9 cellular contexts compared by ENCODE assay signal in the genomic region with DNA sequence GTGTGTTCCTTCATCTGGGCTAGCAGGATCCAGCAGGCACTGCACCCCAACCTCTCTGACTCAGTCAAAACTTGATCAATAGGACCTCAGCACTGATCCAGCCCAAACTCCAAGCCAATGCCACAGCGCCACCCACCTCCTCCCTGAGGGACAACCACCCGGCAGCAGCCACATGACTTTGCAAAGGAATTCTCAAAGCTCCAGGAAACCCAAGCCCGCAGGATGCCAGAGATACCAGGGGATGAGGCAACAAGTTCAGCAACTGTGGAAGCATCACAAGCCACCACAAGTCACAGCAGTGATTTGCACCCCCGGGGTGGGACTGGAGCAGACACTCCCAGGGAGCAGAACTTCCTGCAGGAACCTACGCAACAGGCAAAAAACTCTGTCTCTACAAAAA. TPM values are rescaled to one million over a fixed set of nuclear protein-coding genes. Genes with fewer than 3 reads are reported as not detected.
DNase-seq lines count a peak whose midpoint lies in the region; ATAC-seq and TF ChIP-seq lines count a peak whose summit lies in the region.
"Had no signal": no experiment of that assay in that cellular context is flagged by ENCODE, and none has a peak within 500 bp of the region (broad histone marks: within the 10 kb centered on the region; RNA-seq: fewer than 3 reads in every experiment).

No MANE protein-coding gene starts in this region.

- H3K4me3 ChIP-seq in GM23338 (no peak overlapping the region), heart right ventricle (no peak overlapping the region)

- WGBS in heart right ventricle, 2 donors, result 30 to 39% methylated on average over 5 of the region's 5 CpGs

- H3K9me3 ChIP-seq in heart right ventricle, result no peaks in the 10 kb centered on the region

- H4K20me1 ChIP-seq in GM23338 (replicated peaks; ENCODE audit: insufficient read depth), result peaks cover 67% of the 10 kb centered on the region

- no peaks in the 10 kb centered on the region for H3K9me3 Mint-ChIP-seq in GM23338
- H3K9me3 Mint-ChIP-seq in activated naive CD8-positive, alpha-beta T cell treated with anti-CD3 and anti-CD28 coated beads for 36 hours, result no peaks in the 10 kb centered on the region
- H3K9me3 Mint-ChIP-seq in activated T-helper 17 cell treated with anti-CD3 and anti-CD28 coated beads, Interleukin-2, amount 50 U/mL, for 72 hours, result no peaks in the 10 kb centered on the region
- H3K9me3 Mint-ChIP-seq: natural killer cell treated with Interleukin-12 subunit alpha and Interleukin-12 subunit beta and Interleukin-15 and Interleukin-18, amount 100 ng/mL, for 72 hours had no signal

- H3K4me2 ChIP-seq in GM23338, result 0 out of 2 replicates have a peak overlapping the region, but pooled peaks have one; percentile 35

- peaks cover 100% of the 10 kb centered on the region for H3K79me2 ChIP-seq in GM23338 (replicated peaks; ENCODE audit: insufficient read depth)

- H3F3A ChIP-seq in GM23338 (replicated peaks; ENCODE audit: low read depth), result no peaks in the 10 kb centered on the region

- ATAC-seq in GM23338 (peak; percentile 66), heart right ventricle (peak in 3 of 8 donors; percentile 5 to 20 (median 8)), HG03469 (IDR thresholded peaks at IDR 0.05; ENCODE audit: unreplicated experiment) (no peak), GM18867 (IDR thresholded peaks at IDR 0.05; ENCODE audit: unreplicated experiment) (no peak)
- no peak for ATAC-seq in activated T-helper 17 cell treated with anti-CD3 and anti-CD28 coated beads, Interleukin-2, amount 50 U/mL, for 72 hours (replicated peaks)
- ATAC-seq: natural killer cell treated with Interleukin-12 subunit alpha and Interleukin-12 subunit beta and Interleukin-15 and Interleukin-18, amount 100 ng/mL, for 72 hours had no signal

- DNase-seq in GM23338 (ENCODE audit: low spot score) (peak; percentile 92), heart right ventricle (peak in 1 of 2 donors; percentile 62), smooth muscle cell of the brain vasculature (ENCODE audit: low read depth, low spot score) (peak; percentile 56), activated gamma-delta T cell treated with Interleukin-2 at 50 U/mL for 16 hours (no peak)
- no peak for DNase-seq in activated naive CD8-positive, alpha-beta T cell treated with anti-CD3 and anti-CD28 coated beads for 36 hours

- H3K4me1 Mint-ChIP-seq in GM23338, result peaks cover 89% of the 10 kb centered on the region
- H3K4me1 Mint-ChIP-seq in activated naive CD8-positive, alpha-beta T cell treated with anti-CD3 and anti-CD28 coated beads for 36 hours, result peaks cover 88% of the 10 kb centered on the region
- H3K4me1 Mint-ChIP-seq in activated T-helper 17 cell treated with anti-CD3 and anti-CD28 coated beads, Interleukin-2, amount 50 U/mL, for 72 hours, result peaks cover 15% of the 10 kb centered on the region

- H3K27me3 ChIP-seq in GM23338 (ENCODE audit: insufficient read depth) (no peaks in the 10 kb centered on the region), heart right ventricle (no peaks in the 10 kb centered on the region)

- peak overlapping the region; percentile 6; the same call in 1 of the 3 replicates for H3K4me3 Mint-ChIP-seq in GM23338
- no peak overlapping the region for H3K4me3 Mint-ChIP-seq in activated naive CD8-positive, alpha-beta T cell treated with anti-CD3 and anti-CD28 coated beads for 36 hours
- H3K4me3 Mint-ChIP-seq in activated T-helper 17 cell treated with anti-CD3 and anti-CD28 coated beads, Interleukin-2, amount 50 U/mL, for 72 hours, result no peak overlapping the region
- H3K4me3 Mint-ChIP-seq: natural killer cell treated with Interleukin-12 subunit alpha and Interleukin-12 subunit beta and Interleukin-15 and Interleukin-18, amount 100 ng/mL, for 72 hours had no signal

- H3K27ac ChIP-seq in GM23338 (ENCODE audit: low read depth) (peak overlapping the region; percentile 82; the same call in 1 of the 2 replicates), heart right ventricle (peak overlapping the region in 7 of 10 donors; percentile 12 to 94 (median 90))

- H3K27me3 Mint-ChIP-seq in GM23338 (ENCODE audit: insufficient read depth, low read depth, poor library complexity), result peaks cover 16% of the 10 kb centered on the region
- H3K27me3 Mint-ChIP-seq in activated naive CD8-positive, alpha-beta T cell treated with anti-CD3 and anti-CD28 coated beads for 36 hours, result no peaks in the 10 kb centered on the region
- no peaks in the 10 kb centered on the region for H3K27me3 Mint-ChIP-seq in activated T-helper 17 cell treated with anti-CD3 and anti-CD28 coated beads, Interleukin-2, amount 50 U/mL, for 72 hours
- H3K27me3 Mint-ChIP-seq: natural killer cell treated with Interleukin-12 subunit alpha and Interleukin-12 subunit beta and Interleukin-15 and Interleukin-18, amount 100 ng/mL, for 72 hours had no signal

- H3K4me1 ChIP-seq in GM23338 (ENCODE audit: insufficient read depth), result peaks cover 55% of the 10 kb centered on the region
- peaks cover 73 to 100% (median 98%) of the 10 kb centered on the region in 9 donors for H3K4me1 ChIP-seq in heart right ventricle

- intact Hi-C loops in heart right ventricle (cut with DNase I), result loop anchor here in 2 of 10 donors (2.0 to 5.0 kb wide), 2 partner anchors 31 to 35 kb away; partner anchors contain the start of gene ACTN1 (in 1 of the 2)

- peak; percentile 62 to 87 for TF ChIP-seq CTCF in GM23338 (conservative IDR thresholded peaks at IDR 0.05; ENCODE audit: low read depth in 2 of 2)
- TF ChIP-seq CTCF in heart right ventricle (IDR thresholded peaks at IDR 0.05), result peak in 8 of 9 donors; percentile 12 to 63 (median 44)

- no peaks in the 10 kb centered on the region for H3K9me2 ChIP-seq in GM23338 (ENCODE audit: insufficient read depth)

- H3K36me3 ChIP-seq in GM23338 (ENCODE audit: insufficient read depth), result no peaks in the 10 kb centered on the region
- H3K36me3 ChIP-seq in heart right ventricle, result peaks cover 0 to 11% (median 0%) of the 10 kb centered on the region in 9 donors

- peak overlapping the region; percentile 92 for H3K27ac Mint-ChIP-seq in GM23338
- peak overlapping the region; percentile 21 for H3K27ac Mint-ChIP-seq in activated naive CD8-positive, alpha-beta T cell treated with anti-CD3 and anti-CD28 coated beads for 36 hours
- no peak overlapping the region for H3K27ac Mint-ChIP-seq in activated T-helper 17 cell treated with anti-CD3 and anti-CD28 coated beads, Interleukin-2, amount 50 U/mL, for 72 hours
- H3K27ac Mint-ChIP-seq: natural killer cell treated with Interleukin-12 subunit alpha and Interleukin-12 subunit beta and Interleukin-15 and Interleukin-18, amount 100 ng/mL, for 72 hours had no signal

- no peak overlapping the region for H2AFZ ChIP-seq in GM23338

- peaks cover 7% of the 10 kb centered on the region for H3K36me3 Mint-ChIP-seq in GM23338 (ENCODE audit: low read depth)
- peaks cover 7% of the 10 kb centered on the region for H3K36me3 Mint-ChIP-seq in activated naive CD8-positive, alpha-beta T cell treated with anti-CD3 and anti-CD28 coated beads for 36 hours
- H3K36me3 Mint-ChIP-seq in activated T-helper 17 cell treated with anti-CD3 and anti-CD28 coated beads, Interleukin-2, amount 50 U/mL, for 72 hours (ENCODE audit: low read depth), result no peaks in the 10 kb centered on the region
- H3K36me3 Mint-ChIP-seq: natural killer cell treated with Interleukin-12 subunit alpha and Interleukin-12 subunit beta and Interleukin-15 and Interleukin-18, amount 100 ng/mL, for 72 hours had no signal

RNA-seq across cellular contexts. Expression of gene ACTN1, which starts 37.3 kb away (rescaled TPM):
- total RNA-seq in GM23338 (2014; rRNA removed; shearing (Covaris generic)), result 257 and 280 TPM in 2 replicates
- 121 and 129 TPM in 2 replicates for polyA plus RNA-seq in GM23338 (2016; fragmentation: Nextera tagmentation; extraction: Ambion mirVana)
- 100 to 1,000 TPM; 171 to 177 TPM for total RNA-seq in activated naive CD8-positive, alpha-beta T cell treated with anti-CD3 and anti-CD28 coated beads for 36 hours
- 100 to 1,000 TPM in 6 of 10 donors, 10 to 100 TPM in 4; 82.5 to 235 (median 112) TPM for total RNA-seq in heart right ventricle
- polyA plus RNA-seq in heart right ventricle, result 100 to 1,000 TPM in 1 of 2 donors, 10 to 100 TPM in 1; 67.2 to 104 TPM
- total RNA-seq in activated T-helper 17 cell treated with anti-CD3 and anti-CD28 coated beads, Interleukin-2, amount 50 U/mL, for 72 hours, result 10 to 100 TPM; 38.3 to 54.1 TPM

Comparison
In these comparisons a context has a peak if more than half of its experiments do, and no peak if none do; other contexts are left out.
1. DNase-seq: peak in GM23338 (single experiment) and smooth muscle cell of the brain vasculature (single experiment); none in activated naive CD8-positive, alpha-beta T cell treated with anti-CD3 and anti-CD28 coated beads for 36 hours (single experiment) and activated gamma-delta T cell treated with Interleukin-2 at 50 U/mL for 16 hours (single experiment).